ENCODE assay signal across 1 cellular context in the genomic region with DNA sequence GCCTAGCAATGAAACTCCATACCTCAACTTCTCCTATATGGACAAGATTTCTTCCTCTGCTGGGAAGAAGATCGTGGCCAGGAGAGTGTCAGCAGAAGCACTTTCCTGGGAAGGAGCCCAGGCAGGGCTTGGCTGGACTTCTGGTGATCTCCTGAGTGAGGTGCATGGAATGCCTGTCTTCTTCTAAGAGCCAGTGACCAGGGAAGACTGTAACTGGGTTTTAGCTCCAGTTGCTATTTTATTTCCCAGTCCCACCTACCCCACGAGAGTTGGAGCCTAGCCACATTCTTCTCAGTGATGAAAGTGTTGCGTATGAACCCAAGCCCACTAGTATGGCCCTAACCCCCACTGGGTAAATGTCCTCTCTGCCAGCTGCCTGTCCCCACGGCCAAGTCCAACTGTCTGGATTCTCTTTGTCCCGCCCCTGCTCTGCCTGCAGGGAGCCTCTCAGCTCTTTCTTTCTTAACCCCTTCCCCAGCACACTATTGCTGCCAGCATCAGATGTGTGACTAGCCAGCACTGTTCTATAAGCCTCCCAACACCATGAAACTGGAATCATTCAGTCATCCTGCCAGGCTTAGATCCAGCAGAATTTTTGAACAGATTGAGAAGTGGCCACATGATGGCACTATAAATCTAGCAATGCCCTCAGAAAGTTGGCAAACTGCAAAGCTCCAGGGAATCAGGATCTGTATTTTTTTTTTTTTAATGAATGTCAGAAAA.
TF ChIP-seq lines count a peak whose summit lies in the region.

No MANE protein-coding gene starts in this region.

TF ChIP-seq in HepG2, 621 proteins besides CTCF, POLR2A, EP300 and RAD21 (continued from another document):
- TF ChIP-seq, protein P1, sequence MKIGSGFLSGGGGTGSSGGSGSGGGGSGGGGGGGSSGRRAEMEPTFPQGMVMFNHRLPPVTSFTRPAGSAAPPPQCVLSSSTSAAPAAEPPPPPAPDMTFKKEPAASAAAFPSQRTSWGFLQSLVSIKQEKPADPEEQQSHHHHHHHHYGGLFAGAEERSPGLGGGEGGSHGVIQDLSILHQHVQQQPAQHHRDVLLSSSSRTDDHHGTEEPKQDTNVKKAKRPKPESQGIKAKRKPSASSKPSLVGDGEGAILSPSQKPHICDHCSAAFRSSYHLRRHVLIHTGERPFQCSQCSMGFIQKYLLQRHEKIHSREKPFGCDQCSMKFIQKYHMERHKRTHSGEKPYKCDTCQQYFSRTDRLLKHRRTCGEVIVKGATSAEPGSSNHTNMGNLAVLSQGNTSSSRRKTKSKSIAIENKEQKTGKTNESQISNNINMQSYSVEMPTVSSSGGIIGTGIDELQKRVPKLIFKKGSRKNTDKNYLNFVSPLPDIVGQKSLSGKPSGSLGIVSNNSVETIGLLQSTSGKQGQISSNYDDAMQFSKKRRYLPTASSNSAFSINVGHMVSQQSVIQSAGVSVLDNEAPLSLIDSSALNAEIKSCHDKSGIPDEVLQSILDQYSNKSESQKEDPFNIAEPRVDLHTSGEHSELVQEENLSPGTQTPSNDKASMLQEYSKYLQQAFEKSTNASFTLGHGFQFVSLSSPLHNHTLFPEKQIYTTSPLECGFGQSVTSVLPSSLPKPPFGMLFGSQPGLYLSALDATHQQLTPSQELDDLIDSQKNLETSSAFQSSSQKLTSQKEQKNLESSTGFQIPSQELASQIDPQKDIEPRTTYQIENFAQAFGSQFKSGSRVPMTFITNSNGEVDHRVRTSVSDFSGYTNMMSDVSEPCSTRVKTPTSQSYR (CRISPR knock-in tag; IDR thresholded peaks at IDR 0.05; ENCODE audit: borderline replicate concordance): no peak
- no peak for TF ChIP-seq NFKB2 (CRISPR knock-in tag; IDR thresholded peaks at IDR 0.05; ENCODE audit: borderline replicate concordance)
- TF ChIP-seq KDM5B (CRISPR knock-in tag; IDR thresholded peaks at IDR 0.05; ENCODE audit: borderline replicate concordance): peak; percentile 27; the same call in 1 of the 2 replicates
- TF ChIP-seq PHF8 (CRISPR knock-in tag; IDR thresholded peaks at IDR 0.05): 0 out of 2 replicates have a peak, but pooled peaks have one; percentile 9
- peak; percentile 38; the same call in 1 of the 2 replicates for TF ChIP-seq GATAD2A (CRISPR knock-in tag; IDR thresholded peaks at IDR 0.05)
- no peak for TF ChIP-seq ZNF33B (CRISPR knock-in tag; IDR thresholded peaks at IDR 0.05)
- TF ChIP-seq ATF7-NPFF (CRISPR knock-in tag; IDR thresholded peaks at IDR 0.05; ENCODE audit: low read depth): no peak
- peak; percentile 27; the same call in 1 of the 2 replicates for TF ChIP-seq SAP130 (CRISPR knock-in tag; IDR thresholded peaks at IDR 0.05; ENCODE audit: low read depth)
- TF ChIP-seq ZNF660 (CRISPR knock-in tag; IDR thresholded peaks at IDR 0.05; ENCODE audit: borderline replicate concordance, low read depth): no peak
- 0 out of 2 replicates have a peak, but pooled peaks have one; percentile 23 for TF ChIP-seq RXRA (CRISPR knock-in tag; IDR thresholded peaks at IDR 0.05)
- TF ChIP-seq, protein P2, sequence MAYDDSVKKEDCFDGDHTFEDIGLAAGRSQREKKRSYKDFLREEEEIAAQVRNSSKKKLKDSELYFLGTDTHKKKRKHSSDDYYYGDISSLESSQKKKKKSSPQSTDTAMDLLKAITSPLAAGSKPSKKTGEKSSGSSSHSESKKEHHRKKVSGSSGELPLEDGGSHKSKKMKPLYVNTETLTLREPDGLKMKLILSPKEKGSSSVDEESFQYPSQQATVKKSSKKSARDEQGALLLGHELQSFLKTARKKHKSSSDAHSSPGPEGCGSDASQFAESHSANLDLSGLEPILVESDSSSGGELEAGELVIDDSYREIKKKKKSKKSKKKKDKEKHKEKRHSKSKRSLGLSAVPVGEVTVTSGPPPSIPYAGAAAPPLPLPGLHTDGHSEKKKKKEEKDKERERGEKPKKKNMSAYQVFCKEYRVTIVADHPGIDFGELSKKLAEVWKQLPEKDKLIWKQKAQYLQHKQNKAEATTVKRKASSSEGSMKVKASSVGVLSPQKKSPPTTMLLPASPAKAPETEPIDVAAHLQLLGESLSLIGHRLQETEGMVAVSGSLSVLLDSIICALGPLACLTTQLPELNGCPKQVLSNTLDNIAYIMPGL (CRISPR knock-in tag; IDR thresholded peaks at IDR 0.05; ENCODE audit: borderline replicate concordance in 1 of 2, low read depth in 1 of 2): 0 out of 4 replicates have a peak, but pooled peaks of 1 of the 2 experiments have one; percentile 46
- no peak for TF ChIP-seq SIN3B (IDR thresholded peaks at IDR 0.05; ENCODE audit: low read length)
- no peak for TF ChIP-seq PITX1 (CRISPR knock-in tag; IDR thresholded peaks at IDR 0.05)
- no peak for TF ChIP-seq RFX1 (IDR thresholded peaks at IDR 0.05)
- TF ChIP-seq MIER2 (CRISPR knock-in tag; IDR thresholded peaks at IDR 0.05): no peak
- no peak for TF ChIP-seq HMGA1 (CRISPR knock-in tag; conservative IDR thresholded peaks at IDR 0.05)
- TF ChIP-seq SMC3 (IDR thresholded peaks at IDR 0.05; ENCODE audit: low read length): peak; percentile 86
- TF ChIP-seq ARNT2 (CRISPR knock-in tag; IDR thresholded peaks at IDR 0.05; ENCODE audit: low read depth): no peak
- TF ChIP-seq AGO1 (IDR thresholded peaks at IDR 0.05; ENCODE audit: low read depth, low read length, poor library complexity, severe bottlenecking): no peak
- TF ChIP-seq, protein P3, sequence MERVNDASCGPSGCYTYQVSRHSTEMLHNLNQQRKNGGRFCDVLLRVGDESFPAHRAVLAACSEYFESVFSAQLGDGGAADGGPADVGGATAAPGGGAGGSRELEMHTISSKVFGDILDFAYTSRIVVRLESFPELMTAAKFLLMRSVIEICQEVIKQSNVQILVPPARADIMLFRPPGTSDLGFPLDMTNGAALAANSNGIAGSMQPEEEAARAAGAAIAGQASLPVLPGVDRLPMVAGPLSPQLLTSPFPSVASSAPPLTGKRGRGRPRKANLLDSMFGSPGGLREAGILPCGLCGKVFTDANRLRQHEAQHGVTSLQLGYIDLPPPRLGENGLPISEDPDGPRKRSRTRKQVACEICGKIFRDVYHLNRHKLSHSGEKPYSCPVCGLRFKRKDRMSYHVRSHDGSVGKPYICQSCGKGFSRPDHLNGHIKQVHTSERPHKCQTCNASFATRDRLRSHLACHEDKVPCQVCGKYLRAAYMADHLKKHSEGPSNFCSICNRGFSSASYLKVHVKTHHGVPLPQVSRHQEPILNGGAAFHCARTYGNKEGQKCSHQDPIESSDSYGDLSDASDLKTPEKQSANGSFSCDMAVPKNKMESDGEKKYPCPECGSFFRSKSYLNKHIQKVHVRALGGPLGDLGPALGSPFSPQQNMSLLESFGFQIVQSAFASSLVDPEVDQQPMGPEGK (CRISPR knock-in tag; IDR thresholded peaks at IDR 0.05): no peak
- peak; percentile 51; the same call in 1 of the 2 replicates for TF ChIP-seq ZFP1 (CRISPR knock-in tag; IDR thresholded peaks at IDR 0.05)
- TF ChIP-seq, protein P4, sequence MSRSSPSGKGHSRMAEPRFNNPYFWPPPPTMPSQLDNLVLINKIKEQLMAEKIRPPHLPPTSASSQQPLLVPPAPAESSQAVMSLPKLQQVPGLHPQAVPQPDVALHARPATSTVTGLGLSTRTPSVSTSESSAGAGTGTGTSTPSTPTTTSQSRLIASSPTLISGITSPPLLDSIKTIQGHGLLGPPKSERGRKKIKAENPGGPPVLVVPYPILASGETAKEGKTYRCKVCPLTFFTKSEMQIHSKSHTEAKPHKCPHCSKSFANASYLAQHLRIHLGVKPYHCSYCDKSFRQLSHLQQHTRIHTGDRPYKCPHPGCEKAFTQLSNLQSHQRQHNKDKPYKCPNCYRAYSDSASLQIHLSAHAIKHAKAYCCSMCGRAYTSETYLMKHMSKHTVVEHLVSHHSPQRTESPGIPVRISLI (CRISPR knock-in tag; IDR thresholded peaks at IDR 0.05; ENCODE audit: borderline replicate concordance): peak; percentile 90
- TF ChIP-seq, protein P5, sequence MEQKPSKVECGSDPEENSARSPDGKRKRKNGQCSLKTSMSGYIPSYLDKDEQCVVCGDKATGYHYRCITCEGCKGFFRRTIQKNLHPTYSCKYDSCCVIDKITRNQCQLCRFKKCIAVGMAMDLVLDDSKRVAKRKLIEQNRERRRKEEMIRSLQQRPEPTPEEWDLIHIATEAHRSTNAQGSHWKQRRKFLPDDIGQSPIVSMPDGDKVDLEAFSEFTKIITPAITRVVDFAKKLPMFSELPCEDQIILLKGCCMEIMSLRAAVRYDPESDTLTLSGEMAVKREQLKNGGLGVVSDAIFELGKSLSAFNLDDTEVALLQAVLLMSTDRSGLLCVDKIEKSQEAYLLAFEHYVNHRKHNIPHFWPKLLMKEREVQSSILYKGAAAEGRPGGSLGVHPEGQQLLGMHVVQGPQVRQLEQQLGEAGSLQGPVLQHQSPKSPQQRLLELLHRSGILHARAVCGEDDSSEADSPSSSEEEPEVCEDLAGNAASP (CRISPR knock-in tag; IDR thresholded peaks at IDR 0.05; ENCODE audit: borderline replicate concordance): 0 out of 2 replicates have a peak, but pooled peaks have one; percentile 17
- no peak for TF ChIP-seq MZF1 (CRISPR knock-in tag; IDR thresholded peaks at IDR 0.05; ENCODE audit: borderline replicate concordance)
- no peak for TF ChIP-seq NR1H2 (CRISPR knock-in tag; IDR thresholded peaks at IDR 0.05; ENCODE audit: borderline replicate concordance, low read depth)
- TF ChIP-seq STAG1 (CRISPR knock-in tag; IDR thresholded peaks at IDR 0.05): peak; percentile 95
- TF ChIP-seq SP2 (CRISPR knock-in tag; IDR thresholded peaks at IDR 0.05): no peak
- TF ChIP-seq SRY (CRISPR knock-in tag; IDR thresholded peaks at IDR 0.05): no peak
- TF ChIP-seq ZNF670 (CRISPR knock-in tag; IDR thresholded peaks at IDR 0.05; ENCODE audit: borderline replicate concordance): no peak
- TF ChIP-seq ZNF619 (CRISPR knock-in tag; IDR thresholded peaks at IDR 0.05): 0 out of 2 replicates have a peak, but pooled peaks have one; percentile 24
- TF ChIP-seq, protein P6, sequence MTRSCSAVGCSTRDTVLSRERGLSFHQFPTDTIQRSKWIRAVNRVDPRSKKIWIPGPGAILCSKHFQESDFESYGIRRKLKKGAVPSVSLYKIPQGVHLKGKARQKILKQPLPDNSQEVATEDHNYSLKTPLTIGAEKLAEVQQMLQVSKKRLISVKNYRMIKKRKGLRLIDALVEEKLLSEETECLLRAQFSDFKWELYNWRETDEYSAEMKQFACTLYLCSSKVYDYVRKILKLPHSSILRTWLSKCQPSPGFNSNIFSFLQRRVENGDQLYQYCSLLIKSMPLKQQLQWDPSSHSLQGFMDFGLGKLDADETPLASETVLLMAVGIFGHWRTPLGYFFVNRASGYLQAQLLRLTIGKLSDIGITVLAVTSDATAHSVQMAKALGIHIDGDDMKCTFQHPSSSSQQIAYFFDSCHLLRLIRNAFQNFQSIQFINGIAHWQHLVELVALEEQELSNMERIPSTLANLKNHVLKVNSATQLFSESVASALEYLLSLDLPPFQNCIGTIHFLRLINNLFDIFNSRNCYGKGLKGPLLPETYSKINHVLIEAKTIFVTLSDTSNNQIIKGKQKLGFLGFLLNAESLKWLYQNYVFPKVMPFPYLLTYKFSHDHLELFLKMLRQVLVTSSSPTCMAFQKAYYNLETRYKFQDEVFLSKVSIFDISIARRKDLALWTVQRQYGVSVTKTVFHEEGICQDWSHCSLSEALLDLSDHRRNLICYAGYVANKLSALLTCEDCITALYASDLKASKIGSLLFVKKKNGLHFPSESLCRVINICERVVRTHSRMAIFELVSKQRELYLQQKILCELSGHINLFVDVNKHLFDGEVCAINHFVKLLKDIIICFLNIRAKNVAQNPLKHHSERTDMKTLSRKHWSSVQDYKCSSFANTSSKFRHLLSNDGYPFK (CRISPR knock-in tag; IDR thresholded peaks at IDR 0.05; ENCODE audit: borderline replicate concordance): peak; percentile 49; the same call in 1 of the 2 replicates
- TF ChIP-seq ZNF225 (CRISPR knock-in tag; IDR thresholded peaks at IDR 0.05): no peak
- TF ChIP-seq ZNF672 (CRISPR knock-in tag; IDR thresholded peaks at IDR 0.05): no peak
- TF ChIP-seq ZNF780A (CRISPR knock-in tag; IDR thresholded peaks at IDR 0.05): no peak
- TF ChIP-seq TRIM24 (CRISPR knock-in tag; IDR thresholded peaks at IDR 0.05): no peak
TF ChIP-seq in HepG2: peak in this region for 47.
